ENCODE assay signal across 8 cellular contexts in the genomic region with DNA sequence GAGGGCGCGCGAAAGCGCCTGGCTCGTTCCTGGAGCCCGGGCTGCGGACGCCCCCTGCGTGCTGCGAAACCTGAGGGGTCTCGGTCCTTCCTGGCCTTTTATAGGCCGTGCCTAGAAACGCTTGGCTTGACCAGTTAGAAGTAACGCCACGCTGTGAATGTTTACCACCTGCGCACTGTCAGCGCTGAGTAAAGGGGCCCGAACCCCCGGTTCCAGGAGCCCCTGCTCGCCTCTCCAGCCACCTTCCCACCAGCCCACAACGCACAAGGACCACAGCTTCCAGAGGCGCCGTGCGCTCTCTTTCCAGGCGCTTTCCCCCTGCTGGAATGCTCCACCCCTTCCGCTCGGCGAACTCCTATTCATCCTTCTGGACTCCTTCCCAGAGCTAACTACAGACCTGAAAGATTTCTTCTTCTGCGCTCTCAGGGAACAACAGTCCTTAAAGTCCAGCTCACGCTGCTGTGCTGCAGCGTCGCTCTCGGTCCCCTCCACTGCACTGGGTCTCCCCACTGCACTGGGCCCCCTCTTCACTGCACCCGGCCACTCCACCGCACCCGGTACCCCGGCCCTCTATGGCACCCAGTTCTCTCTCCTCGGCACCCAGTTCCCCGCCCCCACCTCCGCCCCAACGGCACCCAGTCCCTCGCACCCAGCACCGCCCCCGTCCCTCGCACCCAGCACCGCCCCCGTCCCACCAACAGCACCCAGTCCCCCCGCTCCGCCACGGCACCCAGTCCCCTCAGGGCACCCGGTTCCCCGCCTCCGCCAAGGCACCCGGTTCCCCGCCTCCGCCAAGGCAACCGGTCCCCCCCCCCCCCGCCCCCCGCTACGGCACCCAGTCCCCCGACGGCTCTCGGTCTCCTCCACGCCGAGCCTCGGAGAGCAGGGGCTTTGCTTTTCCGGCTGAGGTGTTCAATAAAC.
DNase-seq lines count a peak whose midpoint lies in the region; ATAC-seq, FAIRE-seq and TF ChIP-seq lines count a peak whose summit lies in the region.

No MANE protein-coding gene starts in this region.

- H3K27me3 ChIP-seq in endothelial cell of umbilical vein (ENCODE audit: control insufficient read depth in 2 of 2, insufficient read depth in 2 of 2, low read length in 2 of 2), result no peaks in the 10 kb centered on the region
- no peaks in the 10 kb centered on the region for H3K27me3 ChIP-seq in naive thymus-derived CD4-positive, alpha-beta T cell (ENCODE audit: control insufficient read depth in 2 of 2, insufficient read depth in 2 of 2, low read length in 2 of 2)

- ATAC-seq in GM21526 (IDR thresholded peaks at IDR 0.05; ENCODE audit: low FRiP score, unreplicated experiment) (peak; percentile 19), HG03280 (IDR thresholded peaks at IDR 0.05; ENCODE audit: unreplicated experiment) (no peak), HG03354 (IDR thresholded peaks at IDR 0.05; ENCODE audit: poor library complexity, severe bottlenecking, unreplicated experiment) (no peak)
- no peak for ATAC-seq in naive thymus-derived CD4-positive, alpha-beta T cell

- no peaks in the 10 kb centered on the region for H3K9me3 ChIP-seq in endothelial cell of umbilical vein (replicated peaks; ENCODE audit: control insufficient read depth, insufficient read depth, low read length)
- H3K9me3 ChIP-seq in naive thymus-derived CD4-positive, alpha-beta T cell (ENCODE audit: control insufficient read depth in 2 of 3, low read length in 3 of 3), result no peaks in the 10 kb centered on the region

- no TSS peak for BruUV-seq in endothelial cell of umbilical vein (replicated peaks; lab: Mats Ljungman, UMichigan)

- H4K20me1 ChIP-seq in endothelial cell of umbilical vein (replicated peaks; ENCODE audit: control insufficient read depth, extremely low read depth, insufficient read depth, low read length), result no peaks in the 10 kb centered on the region

- H3K4me1 Mint-ChIP-seq in naive thymus-derived CD4-positive, alpha-beta T cell, result peaks cover 5 to 19% (median 11%) of the 10 kb centered on the region in 7 donors

- dilution Hi-C loops in endothelial cell of umbilical vein (cut with MboI; ENCODE audit: extremely low pct_ligation_motif_present, low sequenced_read_pairs), result no loop called here

- H3K27ac Mint-ChIP-seq in naive thymus-derived CD4-positive, alpha-beta T cell, result peak overlapping the region in 8 of 9 donors; percentile 63 to 90 (median 78)

- H3K4me3 ChIP-seq in WI38 (ENCODE audit: low read depth, low read length), result peak overlapping the region; percentile 62
- H3K4me3 ChIP-seq in endothelial cell of umbilical vein (replicated peaks in 1 of 3; ENCODE audit: insufficient read depth in 1 of 3, low read depth in 1 of 3, low read length in 3 of 3), result peak overlapping the region; percentile 42 to 78 (median 51)
- peak overlapping the region; percentile 74 for H3K4me3 ChIP-seq in naive thymus-derived CD4-positive, alpha-beta T cell (ENCODE audit: low read length)

- peaks cover 4% of the 10 kb centered on the region for H3K4me1 ChIP-seq in endothelial cell of umbilical vein (ENCODE audit: control insufficient read depth, extremely low read depth, insufficient read depth, low read length)
- no peaks in the 10 kb centered on the region for H3K4me1 ChIP-seq in naive thymus-derived CD4-positive, alpha-beta T cell (ENCODE audit: control insufficient read depth in 2 of 2, insufficient read depth in 2 of 2, low read length in 2 of 2)

- intact Hi-C loops in endothelial cell of umbilical vein (cut with micrococcal nuclease), result loop anchor here (1.0 to 5.0 kb wide), 5 partner anchors 69 to 1493 kb away; a partner anchor contains a TSS
- intact Hi-C loops in naive thymus-derived CD4-positive, alpha-beta T cell (cut with micrococcal nuclease), result loop anchor here (1.0 to 10.0 kb wide), 8 partner anchors 70 to 610 kb away; a partner anchor contains a TSS

- H2AFZ ChIP-seq in endothelial cell of umbilical vein (ENCODE audit: low read depth, low read length), result peak overlapping the region; percentile 86

- H3K36me3 ChIP-seq in endothelial cell of umbilical vein (ENCODE audit: control insufficient read depth in 2 of 2, extremely low read depth in 1 of 2, insufficient read depth in 2 of 2, low read length in 2 of 2), result no peaks in the 10 kb centered on the region
- no peaks in the 10 kb centered on the region for H3K36me3 ChIP-seq in naive thymus-derived CD4-positive, alpha-beta T cell (ENCODE audit: control insufficient read depth in 2 of 3, insufficient read depth in 3 of 3, low read length in 3 of 3)

- TF ChIP-seq POLR2A in endothelial cell of umbilical vein (IDR thresholded peaks at IDR 0.05; ENCODE audit: low read depth, low read length), result no peak

- no peaks in the 10 kb centered on the region for H3K9me3 Mint-ChIP-seq in naive thymus-derived CD4-positive, alpha-beta T cell

- peak overlapping the region; percentile 88 to 97 (median 94) for H3K4me3 Mint-ChIP-seq in naive thymus-derived CD4-positive, alpha-beta T cell

- no peaks in the 10 kb centered on the region for H3K36me3 Mint-ChIP-seq in naive thymus-derived CD4-positive, alpha-beta T cell

- H3K27me3 Mint-ChIP-seq in naive thymus-derived CD4-positive, alpha-beta T cell, result peaks cover 0 to 31% (median 3%) of the 10 kb centered on the region in 5 donors

- peak overlapping the region; percentile 39 for H3K9ac ChIP-seq in endothelial cell of umbilical vein (replicated peaks; ENCODE audit: extremely low read depth, insufficient read depth, low read length)

- CTCF ChIA-PET in endothelial cell of umbilical vein (lab: Charles Lee), result interaction anchor here (0.6 to 6.3 kb wide), 31 partner anchors 9 to 1813 kb away, joined by 3 to 64 read pairs (median 5); no protein-coding TSS in a partner anchor
- CTCF ChIA-PET in naive thymus-derived CD4-positive, alpha-beta T cell (lab: Charles Lee), result interaction anchor here (0.7 to 1.7 kb wide), 8 partner anchors 9 to 111 kb away, joined by 3 to 6 read pairs (median 4); no protein-coding TSS in a partner anchor

- peak; percentile 34 for DNase-seq in endothelial cell of umbilical vein (ENCODE audit: low read depth, low spot score)
- DNase-seq in naive thymus-derived CD4-positive, alpha-beta T cell, result peak in 6 of 9 donors; percentile 13 to 31 (median 16)
- no peak for DNase-seq in NCI-H82 treated with DMSO at 0.1 percent for 48 hours (lab: John Stamatoyannopoulos, UW; ENCODE audit: unreplicated experiment)
- DNase-seq in DMS79 treated with DMSO at 0.1 percent for 48 hours (lab: John Stamatoyannopoulos, UW), result no peak

- FAIRE-seq in endothelial cell of umbilical vein (lab: Jason Lieb, UNC), result peak; percentile 33

- H3K27ac ChIP-seq in endothelial cell of umbilical vein (ENCODE audit: insufficient read depth, low read depth, low read length), result no peak overlapping the region
- H3K27ac ChIP-seq in naive thymus-derived CD4-positive, alpha-beta T cell (ENCODE audit: low read depth, low read length), result no peak overlapping the region

- H3K79me2 ChIP-seq in endothelial cell of umbilical vein (ENCODE audit: control insufficient read depth, insufficient read depth, low read length), result no peaks in the 10 kb centered on the region

- H3K4me2 ChIP-seq in endothelial cell of umbilical vein (ENCODE audit: insufficient read depth, low read length), result peak overlapping the region; percentile 93

- no peak for TF ChIP-seq CTCF in WI38 (IDR thresholded peaks at IDR 0.05; ENCODE audit: low read depth, low read length)
- no peak for TF ChIP-seq CTCF in endothelial cell of umbilical vein (IDR thresholded peaks at IDR 0.05; ENCODE audit: extremely low read depth in 1 of 2, insufficient read depth in 1 of 2, low read depth in 1 of 2, low read length in 2 of 2)

- no peaks in the 10 kb centered on the region for H3K9me1 ChIP-seq in endothelial cell of umbilical vein (replicated peaks; ENCODE audit: control insufficient read depth, extremely low read depth, insufficient read depth, low read length)

- POLR2A ChIA-PET in endothelial cell of umbilical vein (lab: Charles Lee), result no interaction called here
- POLR2A ChIA-PET in naive thymus-derived CD4-positive, alpha-beta T cell (lab: Charles Lee), result interaction anchor here (1.0 to 1.6 kb wide), 2 partner anchors 67 to 117 kb away, joined by 3 to 4 read pairs; a partner anchor contains a TSS

TF ChIP-seq in endothelial cell of umbilical vein, 7 proteins besides CTCF, POLR2A, EP300 and RAD21:
- no peak for TF ChIP-seq POLR2AphosphoS5 (IDR thresholded peaks at IDR 0.05; ENCODE audit: insufficient read depth, low read depth, low read length)
- TF ChIP-seq FOS (IDR thresholded peaks at IDR 0.05; ENCODE audit: borderline replicate concordance, insufficient read depth, low read length), result no peak
- TF ChIP-seq EZH2 (IDR thresholded peaks at IDR 0.05; ENCODE audit: borderline replicate concordance, low read depth, low read length, severe bottlenecking), result no peak
- TF ChIP-seq JUN (IDR thresholded peaks at IDR 0.05; ENCODE audit: borderline replicate concordance, insufficient read depth, insufficient read length, low read depth), result no peak
- TF ChIP-seq, protein P1, sequence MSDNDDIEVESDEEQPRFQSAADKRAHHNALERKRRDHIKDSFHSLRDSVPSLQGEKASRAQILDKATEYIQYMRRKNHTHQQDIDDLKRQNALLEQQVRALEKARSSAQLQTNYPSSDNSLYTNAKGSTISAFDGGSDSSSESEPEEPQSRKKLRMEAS (IDR thresholded peaks at IDR 0.05; ENCODE audit: insufficient read depth, insufficient read length), result no peak
- TF ChIP-seq MYC (IDR thresholded peaks at IDR 0.05; ENCODE audit: low read depth, low read length), result no peak

Comparison
In these comparisons a context has a peak if more than half of its experiments do, and no peak if none do; other contexts are left out.
1. DNase-seq: peak in endothelial cell of umbilical vein (single experiment) and naive thymus-derived CD4-positive, alpha-beta T cell (6 of 9); none in NCI-H82 treated with DMSO at 0.1 percent for 48 hours (single experiment) and DMS79 treated with DMSO at 0.1 percent for 48 hours (single experiment).
2. Peak in every context shown above with its lines, with median percentiles within 50 percentile points of each other: H3K4me3 ChIP-seq.